30 cellular contexts compared by ENCODE assay signal in genomic region chr16:22171953-22172352, GRCh38. TPM values are rescaled to one million over a fixed set of nuclear protein-coding genes. Genes with fewer than 3 reads are reported as not detected.
"Had no signal": no experiment of that assay in that cellular context is flagged by ENCODE, and none has a peak within 500 bp of the region (broad histone marks: within the 10 kb centered on the region; RNA-seq: fewer than 3 reads in every experiment).

No MANE protein-coding gene starts in this region.

- H3K36me3 ChIP-seq: stomach, suprapubic skin, thoracic aorta, thyroid gland, tibial artery, tibial nerve, transverse colon, upper lobe of left lung, upper lobe of right lung, uterus, vagina had no signal

- H3K9me3 Mint-ChIP-seq: stimulated activated effector memory CD8-positive, alpha-beta T cell treated with anti-CD3 and anti-CD28 coated beads, Interleukin-12 subunit alpha, Interleukin-12 subunit beta, amount 100 ng/mL, for 72 hours; stimulated activated memory B cell treated with anti-CD40 and anti-IgM and Interleukin-4, amounts not matched to agents 10 μg/mL and 1 μg/mL and 100 μg/mL, for 72 hours; stimulated activated naive B cell treated with anti-CD40 and anti-IgM and Interleukin-4, amounts not matched to agents 10 μg/mL and 1 μg/mL and 100 μg/mL, for 72 hours; stimulated activated naive CD8-positive, alpha-beta T cell treated with anti-CD3 and anti-CD28 coated beads, Interleukin-15, amount 100 ng/mL, for 72 hours; stimulated activated naive CD8-positive, alpha-beta T cell treated with anti-CD3 and anti-CD28 coated beads, Interleukin-15, Interleukin-2, amounts not matched to agents 100 ng/mL and 50 ng/mL, for 24 hours; type B pancreatic cell had no signal

- H3K36me3 Mint-ChIP-seq: stimulated activated effector memory CD8-positive, alpha-beta T cell treated with anti-CD3 and anti-CD28 coated beads, Interleukin-12 subunit alpha, Interleukin-12 subunit beta, amount 100 ng/mL, for 72 hours; stimulated activated memory B cell treated with anti-CD40 and anti-IgM and Interleukin-4, amounts not matched to agents 10 μg/mL and 1 μg/mL and 100 μg/mL, for 72 hours; stimulated activated naive B cell treated with anti-CD40 and anti-IgM and Interleukin-4, amounts not matched to agents 10 μg/mL and 1 μg/mL and 100 μg/mL, for 72 hours; type B pancreatic cell had no signal

- H3K4me1 Mint-ChIP-seq: stimulated activated effector memory CD8-positive, alpha-beta T cell treated with anti-CD3 and anti-CD28 coated beads, Interleukin-12 subunit alpha, Interleukin-12 subunit beta, amount 100 ng/mL, for 72 hours; stimulated activated naive CD8-positive, alpha-beta T cell treated with anti-CD3 and anti-CD28 coated beads, Interleukin-15, amount 100 ng/mL, for 72 hours had no signal

- H3K4me3 Mint-ChIP-seq: stimulated activated effector memory CD8-positive, alpha-beta T cell treated with anti-CD3 and anti-CD28 coated beads, Interleukin-12 subunit alpha, Interleukin-12 subunit beta, amount 100 ng/mL, for 72 hours; stimulated activated memory B cell treated with anti-CD40 and anti-IgM and Interleukin-4, amounts not matched to agents 10 μg/mL and 1 μg/mL and 100 μg/mL, for 72 hours; stimulated activated naive B cell treated with anti-CD40 and anti-IgM and Interleukin-4, amounts not matched to agents 10 μg/mL and 1 μg/mL and 100 μg/mL, for 72 hours; stimulated activated naive CD8-positive, alpha-beta T cell treated with anti-CD3 and anti-CD28 coated beads, Interleukin-15, amount 100 ng/mL, for 72 hours; stimulated activated naive CD8-positive, alpha-beta T cell treated with anti-CD3 and anti-CD28 coated beads, Interleukin-15, Interleukin-2, amounts not matched to agents 100 ng/mL and 50 ng/mL, for 24 hours; type B pancreatic cell had no signal

- ATAC-seq: stimulated activated effector memory CD8-positive, alpha-beta T cell treated with anti-CD3 and anti-CD28 coated beads, Interleukin-12 subunit alpha, Interleukin-12 subunit beta, amount 100 ng/mL, for 72 hours; stimulated activated memory B cell treated with anti-CD40 and anti-IgM and Interleukin-4, amounts not matched to agents 10 μg/mL and 1 μg/mL and 100 μg/mL, for 72 hours; stimulated activated naive B cell treated with anti-CD40 and anti-IgM and Interleukin-4, amounts not matched to agents 10 μg/mL and 1 μg/mL and 100 μg/mL, for 72 hours; stimulated activated naive CD8-positive, alpha-beta T cell treated with anti-CD3 and anti-CD28 coated beads, Interleukin-15, amount 100 ng/mL, for 72 hours; stimulated activated naive CD8-positive, alpha-beta T cell treated with anti-CD3 and anti-CD28 coated beads, Interleukin-15, Interleukin-2, amounts not matched to agents 100 U/mL and 50 U/mL, for 24 hours; upper lobe of right lung had no signal

- H3K27ac ChIP-seq: stomach, suprapubic skin, testis, thoracic aorta, thyroid gland, tibial artery, tibial nerve, transverse colon, upper lobe of left lung, upper lobe of right lung, uterus, vagina had no signal

- DNase-seq: stimulated activated CD4-positive, alpha-beta T cell treated with anti-CD3 and anti-CD28 coated beads, Interleukin-2, amount 100 ng/mL, for 48 hours; stimulated activated CD4-positive, alpha-beta T cell treated with anti-CD3 and anti-CD28 coated beads, Interleukin-4, amount 100 ng/mL, for 1 hour; stimulated activated CD4-positive, alpha-beta T cell treated with anti-CD3 and anti-CD28 coated beads, Interleukin-4, amount 100 ng/mL, for 24 hours; stimulated activated CD4-positive, alpha-beta T cell treated with anti-CD3 and anti-CD28 coated beads, Interleukin-4, amount 100 ng/mL, for 4 hours; stimulated activated CD8-positive, alpha-beta memory T cell treated with anti-CD3 and anti-CD28 coated beads, Interleukin-4, amount 100 ng/mL, for 48 hours; stimulated activated naive B cell treated with anti-CD40 and anti-IgM and Interleukin-4, amounts not matched to agents 10 μg/mL and 1 μg/mL and 100 μg/mL, for 72 hours; stimulated activated naive CD4-positive, alpha-beta T cell; stimulated activated naive CD4-positive, alpha-beta T cell treated with Interleukin-2 at 50 U/mL for 16 hours; stimulated activated naive CD8-positive, alpha-beta T cell treated with anti-CD3 and anti-CD28 coated beads, Interleukin-15, amount 100 ng/mL, for 72 hours; stimulated activated naive CD8-positive, alpha-beta T cell treated with anti-CD3 and anti-CD28 coated beads, Interleukin-15, Interleukin-2, amounts not matched to agents 100 U/mL and 50 U/mL, for 24 hours; stomach; substantia nigra; testis; thyroid gland; tibial artery; transverse colon; trophoblast cell; upper lobe of left lung; upper lobe of right lung; uterus had no signal

- FAIRE-seq: urothelium cell line had no signal

- H3K27me3 ChIP-seq: stomach, suprapubic skin, testis, thyroid gland, tibial artery, tibial nerve, transverse colon, upper lobe of left lung, upper lobe of right lung, uterus, vagina had no signal

- H3K27me3 Mint-ChIP-seq: stimulated activated memory B cell treated with anti-CD40 and anti-IgM and Interleukin-4, amounts not matched to agents 10 μg/mL and 1 μg/mL and 100 μg/mL, for 72 hours; stimulated activated naive B cell treated with anti-CD40 and anti-IgM and Interleukin-4, amounts not matched to agents 10 μg/mL and 1 μg/mL and 100 μg/mL, for 72 hours; stimulated activated naive CD8-positive, alpha-beta T cell treated with anti-CD3 and anti-CD28 coated beads, Interleukin-15, amount 100 ng/mL, for 72 hours; stimulated activated naive CD8-positive, alpha-beta T cell treated with anti-CD3 and anti-CD28 coated beads, Interleukin-15, Interleukin-2, amounts not matched to agents 100 ng/mL and 50 ng/mL, for 24 hours; type B pancreatic cell had no signal

- H3K4me3 ChIP-seq: stomach, suprapubic skin, testis, thoracic aorta, thyroid gland, tibial artery, tibial nerve, transverse colon, upper lobe of left lung, upper lobe of right lung, uterus, vagina had no signal

- H3K9me3 ChIP-seq: stomach, suprapubic skin, testis, thoracic aorta, thyroid gland, tibial artery, tibial nerve, transverse colon, upper lobe of left lung, upper lobe of right lung, uterus, vagina had no signal

- H3K4me1 ChIP-seq: stomach, suprapubic skin, testis, thyroid gland, tibial artery, tibial nerve, transverse colon, upper lobe of left lung, upper lobe of right lung, uterus, vagina had no signal

- H3K27ac Mint-ChIP-seq: stimulated activated effector memory CD8-positive, alpha-beta T cell treated with anti-CD3 and anti-CD28 coated beads, Interleukin-12 subunit alpha, Interleukin-12 subunit beta, amount 100 ng/mL, for 72 hours; stimulated activated memory B cell treated with anti-CD40 and anti-IgM and Interleukin-4, amounts not matched to agents 10 μg/mL and 1 μg/mL and 100 μg/mL, for 72 hours; stimulated activated naive B cell treated with anti-CD40 and anti-IgM and Interleukin-4, amounts not matched to agents 10 μg/mL and 1 μg/mL and 100 μg/mL, for 72 hours; stimulated activated naive CD8-positive, alpha-beta T cell treated with anti-CD3 and anti-CD28 coated beads, Interleukin-15, amount 100 ng/mL, for 72 hours; stimulated activated naive CD8-positive, alpha-beta T cell treated with anti-CD3 and anti-CD28 coated beads, Interleukin-15, Interleukin-2, amounts not matched to agents 100 ng/mL and 50 ng/mL, for 24 hours; type B pancreatic cell had no signal

RNA-seq across cellular contexts. Expression of gene SDR42E2, which starts 9.6 kb away (rescaled TPM):
- total RNA-seq: stomach, suprapubic skin, thoracic aorta, thyroid gland, tibial nerve, transverse colon, urinary bladder, uterus, vagina had no signal
- polyA plus RNA-seq: stomach, urinary bladder had no signal
